ENCODE assay signal across 9 cellular contexts in genomic region chr7:106485031-106485551, GRCh38.
A peak's percentile ranks its signal among the peaks of the same experiment; 100 is the strongest.
DNase-seq lines count a peak whose midpoint lies in the region; ATAC-seq and TF ChIP-seq lines count a peak whose summit lies in the region.
"Had no signal": no experiment of that assay in that cellular context is flagged by ENCODE, and none has a peak within 500 bp of the region (broad histone marks: within the 10 kb centered on the region; RNA-seq: fewer than 3 reads in every experiment).

No MANE protein-coding gene starts in this region.

- no peak for TF ChIP-seq POLR2A in transverse colon (IDR thresholded peaks at IDR 0.05)

- no peaks in the 10 kb centered on the region for H3K27me3 ChIP-seq in transverse colon

- TF ChIP-seq CTCF in RWPE1 (conservative IDR thresholded peaks at IDR 0.05; ENCODE audit: low read depth) (no peak), fibroblast of pulmonary artery (IDR thresholded peaks at IDR 0.05; ENCODE audit: low read length, missing control alignments) (no peak), transverse colon (IDR thresholded peaks at IDR 0.05) (no peak)

- ATAC-seq in activated T-cell treated with anti-CD3 and anti-CD28 coated beads, Interleukin-2, amount 50 U/mL, for 4 hours = peak; percentile 74 to 76
- ATAC-seq in GM19351 (IDR thresholded peaks at IDR 0.05; ENCODE audit: unreplicated experiment) = no peak

- in situ Hi-C loops in transverse colon (cut with MboI; ENCODE audit: low pct_ligation_motif_present in 1 of 4, low pct_unique_long_range_greater_than_20kb in 1 of 4, low sequenced_read_pairs in 3 of 4) = no loop called here

- H3K4me3 ChIP-seq in fibroblast of pulmonary artery (replicated peaks; ENCODE audit: low read depth, low read length) (no peak overlapping the region), transverse colon (no peak overlapping the region)

- intact Hi-C loops in transverse colon (cut with DNase I; ENCODE audit: low total_unique reads) = no loop called here

- WGBS in transverse colon (ENCODE audit: low coverage in 1 of 2), 2 donors = 87% methylated on average over 1 of the region's 1 CpG; no CpG with 5 or more reads in 1 of the 2 donors

- POLR2A ChIA-PET in RWPE1 (lab: Yijun Ruan, JAX; ENCODE audit: low non-redundant PET) = no interaction called here

- TF ChIP-seq EP300 in transverse colon (IDR thresholded peaks at IDR 0.05; ENCODE audit: low read depth) = no peak

- DNase-seq in activated T-cell treated with anti-CD3 and anti-CD28 coated beads, Interleukin-2, amount 50 U/mL, for 4 hours = no peak
- no peak for DNase-seq in activated T-cell treated with anti-CD3 and anti-CD28 coated beads for 4 hours
- DNase-seq in RWPE1 (ENCODE audit: low spot score) = peak; percentile 53
- peak; percentile 45 for DNase-seq in fibroblast of pulmonary artery (ENCODE audit: low read depth)
- no peak for DNase-seq in transverse colon
- no peak for DNase-seq in UCSD-AML1 (lab: John Stamatoyannopoulos, UW; ENCODE audit: unreplicated experiment)
- DNase-seq in pons (ENCODE audit: low spot score) = no peak
- DNase-seq: CD4-positive, alpha-beta T cell had no signal

- H3K9me3 Mint-ChIP-seq in activated T-cell treated with anti-CD3 and anti-CD28 coated beads, Interleukin-2, amount 50 U/mL, for 4 hours = no peaks in the 10 kb centered on the region
- H3K9me3 Mint-ChIP-seq: CD4-positive, alpha-beta T cell had no signal

- no peaks in the 10 kb centered on the region for H3K36me3 ChIP-seq in transverse colon

- CTCF ChIA-PET in RWPE1 (lab: Yijun Ruan, JAX) = interaction anchor here (1.0 kb wide), 1 partner anchor 308 kb away, joined by 5 read pairs; no protein-coding TSS in a partner anchor

- H3K4me1 ChIP-seq in transverse colon = peaks cover 0 to 8% (median 3%) of the 10 kb centered on the region in 4 donors

- H3K4me1 Mint-ChIP-seq in activated T-cell treated with anti-CD3 and anti-CD28 coated beads, Interleukin-2, amount 50 U/mL, for 4 hours (ENCODE audit: low read depth) = peaks cover 60% of the 10 kb centered on the region

- peaks cover 10% of the 10 kb centered on the region for H3K27me3 Mint-ChIP-seq in activated T-cell treated with anti-CD3 and anti-CD28 coated beads, Interleukin-2, amount 50 U/mL, for 4 hours (ENCODE audit: low read depth)

- peaks cover 1% of the 10 kb centered on the region for H3K36me3 Mint-ChIP-seq in activated T-cell treated with anti-CD3 and anti-CD28 coated beads, Interleukin-2, amount 50 U/mL, for 4 hours (ENCODE audit: insufficient read depth)

- H3K9me3 ChIP-seq in transverse colon = no peaks in the 10 kb centered on the region

- H3K27ac ChIP-seq in RWPE1 (no peak overlapping the region), transverse colon (peak overlapping the region; percentile 36 to 66 (median 40))

- H3K4me3 Mint-ChIP-seq in activated T-cell treated with anti-CD3 and anti-CD28 coated beads, Interleukin-2, amount 50 U/mL, for 4 hours = peak overlapping the region; percentile 29
- H3K4me3 Mint-ChIP-seq: CD4-positive, alpha-beta T cell had no signal

Comparison
In these comparisons a context has a peak if more than half of its experiments do, and no peak if none do; other contexts are left out.
1. DNase-seq: peak in RWPE1 (single experiment) and fibroblast of pulmonary artery (single experiment); none in activated T-cell treated with anti-CD3 and anti-CD28 coated beads, Interleukin-2, amount 50 U/mL, for 4 hours (single experiment), activated T-cell treated with anti-CD3 and anti-CD28 coated beads for 4 hours (single experiment), transverse colon (single experiment), UCSD-AML1 (single experiment) and pons (single experiment).